ENCODE assay signal across 1 cellular context in genomic region chr4:156456830-156457229, GRCh38.
TF ChIP-seq lines count a peak whose summit lies in the region.

No MANE protein-coding gene starts in this region.

TF ChIP-seq in GM12878, 131 proteins besides CTCF, POLR2A, EP300 and RAD21:
- TF ChIP-seq SMAD5 (IDR thresholded peaks at IDR 0.05; ENCODE audit: low read depth) (no peak), ASH2L (IDR thresholded peaks at IDR 0.05; ENCODE audit: borderline replicate concordance, low read depth) (no peak), TBL1XR1 (IDR thresholded peaks at IDR 0.05; ENCODE audit: low read depth, low read length) (no peak), ZNF217 (IDR thresholded peaks at IDR 0.05) (no peak), CBX5 (IDR thresholded peaks at IDR 0.05; ENCODE audit: low read depth) (no peak), ZNF592 (IDR thresholded peaks at IDR 0.05) (no peak)
TF ChIP-seq in GM12878: peak in this region for 0.
